In the genomic region with DNA sequence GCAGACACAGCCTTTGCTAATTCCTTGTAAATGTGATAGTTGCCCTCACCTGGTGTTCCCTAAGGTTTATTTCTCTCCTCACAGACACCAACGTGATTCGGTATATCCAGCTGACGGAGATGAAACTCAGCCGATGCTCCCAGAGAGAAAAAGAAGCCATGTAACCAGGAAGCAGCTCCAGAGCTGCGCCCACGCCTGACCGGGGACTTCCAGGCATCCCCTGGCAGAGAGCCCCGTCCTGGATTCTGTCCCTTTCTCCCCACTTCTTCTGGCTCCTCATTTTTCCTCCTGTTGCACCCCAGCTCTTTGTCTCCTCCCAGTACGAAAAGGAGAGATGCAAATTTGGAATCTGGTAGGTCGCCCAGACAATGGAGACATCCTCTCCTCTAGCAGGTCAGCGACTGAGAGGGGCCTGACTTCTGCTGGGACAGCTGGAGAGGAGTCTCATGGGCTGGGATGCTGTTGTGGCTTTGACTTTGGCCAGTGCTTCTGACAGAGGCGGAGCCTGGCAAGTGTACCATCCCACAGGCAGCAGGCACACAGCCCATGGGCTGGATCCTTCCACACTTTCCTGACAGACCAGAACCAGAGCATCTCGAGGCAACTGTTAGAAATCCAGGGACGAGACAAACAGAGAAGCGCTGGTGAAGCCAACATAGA, we compare ENCODE assay signal across 1 cellular context.
TF ChIP-seq lines count a peak whose summit lies in the region.

No MANE protein-coding gene starts in this region.

TF ChIP-seq in HepG2, 621 proteins besides CTCF, POLR2A, EP300 and RAD21:
- TF ChIP-seq ZNF674 (CRISPR knock-in tag; IDR thresholded peaks at IDR 0.05; ENCODE audit: low read depth): no peak
- TF ChIP-seq NFE2L2 (IDR thresholded peaks at IDR 0.05; ENCODE audit: low read length): no peak
- TF ChIP-seq, protein P1, sequence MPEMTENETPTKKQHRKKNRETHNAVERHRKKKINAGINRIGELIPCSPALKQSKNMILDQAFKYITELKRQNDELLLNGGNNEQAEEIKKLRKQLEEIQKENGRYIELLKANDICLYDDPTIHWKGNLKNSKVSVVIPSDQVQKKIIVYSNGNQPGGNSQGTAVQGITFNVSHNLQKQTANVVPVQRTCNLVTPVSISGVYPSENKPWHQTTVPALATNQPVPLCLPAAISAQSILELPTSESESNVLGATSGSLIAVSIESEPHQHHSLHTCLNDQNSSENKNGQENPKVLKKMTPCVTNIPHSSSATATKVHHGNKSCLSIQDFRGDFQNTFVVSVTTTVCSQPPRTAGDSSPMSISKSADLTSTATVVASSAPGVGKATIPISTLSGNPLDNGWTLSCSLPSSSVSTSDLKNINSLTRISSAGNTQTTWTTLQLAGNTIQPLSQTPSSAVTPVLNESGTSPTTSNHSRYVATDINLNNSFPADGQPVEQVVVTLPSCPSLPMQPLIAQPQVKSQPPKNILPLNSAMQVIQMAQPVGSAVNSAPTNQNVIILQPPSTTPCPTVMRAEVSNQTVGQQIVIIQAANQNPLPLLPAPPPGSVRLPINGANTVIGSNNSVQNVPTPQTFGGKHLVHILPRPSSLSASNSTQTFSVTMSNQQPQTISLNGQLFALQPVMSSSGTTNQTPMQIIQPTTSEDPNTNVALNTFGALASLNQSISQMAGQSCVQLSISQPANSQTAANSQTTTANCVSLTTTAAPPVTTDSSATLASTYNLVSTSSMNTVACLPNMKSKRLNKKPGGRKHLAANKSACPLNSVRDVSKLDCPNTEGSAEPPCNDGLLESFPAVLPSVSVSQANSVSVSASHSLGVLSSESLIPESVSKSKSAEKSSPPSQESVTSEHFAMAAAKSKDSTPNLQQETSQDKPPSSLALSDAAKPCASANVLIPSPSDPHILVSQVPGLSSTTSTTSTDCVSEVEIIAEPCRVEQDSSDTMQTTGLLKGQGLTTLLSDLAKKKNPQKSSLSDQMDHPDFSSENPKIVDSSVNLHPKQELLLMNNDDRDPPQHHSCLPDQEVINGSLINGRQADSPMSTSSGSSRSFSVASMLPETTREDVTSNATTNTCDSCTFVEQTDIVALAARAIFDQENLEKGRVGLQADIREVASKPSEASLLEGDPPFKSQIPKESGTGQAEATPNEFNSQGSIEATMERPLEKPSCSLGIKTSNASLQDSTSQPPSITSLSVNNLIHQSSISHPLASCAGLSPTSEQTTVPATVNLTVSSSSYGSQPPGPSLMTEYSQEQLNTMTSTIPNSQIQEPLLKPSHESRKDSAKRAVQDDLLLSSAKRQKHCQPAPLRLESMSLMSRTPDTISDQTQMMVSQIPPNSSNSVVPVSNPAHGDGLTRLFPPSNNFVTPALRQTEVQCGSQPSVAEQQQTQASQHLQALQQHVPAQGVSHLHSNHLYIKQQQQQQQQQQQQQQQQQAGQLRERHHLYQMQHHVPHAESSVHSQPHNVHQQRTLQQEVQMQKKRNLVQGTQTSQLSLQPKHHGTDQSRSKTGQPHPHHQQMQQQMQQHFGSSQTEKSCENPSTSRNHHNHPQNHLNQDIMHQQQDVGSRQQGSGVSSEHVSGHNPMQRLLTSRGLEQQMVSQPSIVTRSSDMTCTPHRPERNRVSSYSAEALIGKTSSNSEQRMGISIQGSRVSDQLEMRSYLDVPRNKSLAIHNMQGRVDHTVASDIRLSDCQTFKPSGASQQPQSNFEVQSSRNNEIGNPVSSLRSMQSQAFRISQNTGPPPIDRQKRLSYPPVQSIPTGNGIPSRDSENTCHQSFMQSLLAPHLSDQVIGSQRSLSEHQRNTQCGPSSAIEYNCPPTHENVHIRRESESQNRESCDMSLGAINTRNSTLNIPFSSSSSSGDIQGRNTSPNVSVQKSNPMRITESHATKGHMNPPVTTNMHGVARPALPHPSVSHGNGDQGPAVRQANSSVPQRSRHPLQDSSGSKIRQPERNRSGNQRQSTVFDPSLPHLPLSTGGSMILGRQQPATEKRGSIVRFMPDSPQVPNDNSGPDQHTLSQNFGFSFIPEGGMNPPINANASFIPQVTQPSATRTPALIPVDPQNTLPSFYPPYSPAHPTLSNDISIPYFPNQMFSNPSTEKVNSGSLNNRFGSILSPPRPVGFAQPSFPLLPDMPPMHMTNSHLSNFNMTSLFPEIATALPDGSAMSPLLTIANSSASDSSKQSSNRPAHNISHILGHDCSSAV (CRISPR knock-in tag; IDR thresholded peaks at IDR 0.05; ENCODE audit: borderline replicate concordance): no peak
- TF ChIP-seq MIER3 (CRISPR knock-in tag; IDR thresholded peaks at IDR 0.05; ENCODE audit: borderline replicate concordance): no peak
- TF ChIP-seq SETDB1 (CRISPR knock-in tag; IDR thresholded peaks at IDR 0.05; ENCODE audit: borderline replicate concordance): no peak
- TF ChIP-seq, protein P2, sequence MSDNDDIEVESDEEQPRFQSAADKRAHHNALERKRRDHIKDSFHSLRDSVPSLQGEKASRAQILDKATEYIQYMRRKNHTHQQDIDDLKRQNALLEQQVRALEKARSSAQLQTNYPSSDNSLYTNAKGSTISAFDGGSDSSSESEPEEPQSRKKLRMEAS (IDR thresholded peaks at IDR 0.05): no peak
- no peak for TF ChIP-seq ZNF326 (CRISPR knock-in tag; IDR thresholded peaks at IDR 0.05; ENCODE audit: borderline replicate concordance)
- no peak for TF ChIP-seq ZNF224 (CRISPR knock-in tag; IDR thresholded peaks at IDR 0.05)
- TF ChIP-seq, protein P3, sequence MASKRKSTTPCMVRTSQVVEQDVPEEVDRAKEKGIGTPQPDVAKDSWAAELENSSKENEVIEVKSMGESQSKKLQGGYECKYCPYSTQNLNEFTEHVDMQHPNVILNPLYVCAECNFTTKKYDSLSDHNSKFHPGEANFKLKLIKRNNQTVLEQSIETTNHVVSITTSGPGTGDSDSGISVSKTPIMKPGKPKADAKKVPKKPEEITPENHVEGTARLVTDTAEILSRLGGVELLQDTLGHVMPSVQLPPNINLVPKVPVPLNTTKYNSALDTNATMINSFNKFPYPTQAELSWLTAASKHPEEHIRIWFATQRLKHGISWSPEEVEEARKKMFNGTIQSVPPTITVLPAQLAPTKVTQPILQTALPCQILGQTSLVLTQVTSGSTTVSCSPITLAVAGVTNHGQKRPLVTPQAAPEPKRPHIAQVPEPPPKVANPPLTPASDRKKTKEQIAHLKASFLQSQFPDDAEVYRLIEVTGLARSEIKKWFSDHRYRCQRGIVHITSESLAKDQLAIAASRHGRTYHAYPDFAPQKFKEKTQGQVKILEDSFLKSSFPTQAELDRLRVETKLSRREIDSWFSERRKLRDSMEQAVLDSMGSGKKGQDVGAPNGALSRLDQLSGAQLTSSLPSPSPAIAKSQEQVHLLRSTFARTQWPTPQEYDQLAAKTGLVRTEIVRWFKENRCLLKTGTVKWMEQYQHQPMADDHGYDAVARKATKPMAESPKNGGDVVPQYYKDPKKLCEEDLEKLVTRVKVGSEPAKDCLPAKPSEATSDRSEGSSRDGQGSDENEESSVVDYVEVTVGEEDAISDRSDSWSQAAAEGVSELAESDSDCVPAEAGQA (IDR thresholded peaks at IDR 0.05; ENCODE audit: low read depth): no peak
- TF ChIP-seq, protein P3 (CRISPR knock-in tag; IDR thresholded peaks at IDR 0.05; ENCODE audit: borderline replicate concordance): no peak
- TF ChIP-seq DNMT3B (CRISPR knock-in tag; conservative IDR thresholded peaks at IDR 0.05): no peak
- no peak for TF ChIP-seq RORA (CRISPR knock-in tag; IDR thresholded peaks at IDR 0.05)
- TF ChIP-seq XRCC5 (optimal IDR thresholded peaks at IDR 0.05; ENCODE audit: low read length): no peak
- TF ChIP-seq SSRP1 (CRISPR knock-in tag; IDR thresholded peaks at IDR 0.05): no peak
